10 cellular contexts compared by ENCODE assay signal in the genomic region with DNA sequence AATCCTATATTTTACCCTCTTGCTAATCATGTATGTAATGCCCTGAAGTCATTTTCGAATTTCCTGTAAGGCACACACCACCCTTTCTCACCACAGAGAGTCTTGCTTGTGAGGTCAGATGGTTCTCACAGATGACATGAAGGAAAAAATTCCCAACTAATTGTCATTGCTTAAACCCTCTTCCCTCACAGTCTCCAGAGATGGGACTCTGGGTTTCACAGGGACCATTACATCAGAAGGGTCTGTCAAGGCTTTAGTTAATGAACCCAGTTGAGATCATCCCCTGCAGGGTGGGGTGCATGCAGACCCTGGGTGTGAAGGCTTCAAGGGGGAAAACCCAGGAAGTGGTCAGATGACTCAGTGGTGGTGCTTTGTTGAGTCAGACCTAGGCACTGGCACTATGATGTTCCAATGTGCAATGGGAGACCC.
DNase-seq lines count a peak whose midpoint lies in the region; ATAC-seq, FAIRE-seq and TF ChIP-seq lines count a peak whose summit lies in the region.
"Had no signal": no experiment of that assay in that cellular context is flagged by ENCODE, and none has a peak within 500 bp of the region (broad histone marks: within the 10 kb centered on the region; RNA-seq: fewer than 3 reads in every experiment).

No MANE protein-coding gene starts in this region.

- no peaks in the 10 kb centered on the region for H4K20me1 ChIP-seq in GM12878 (ENCODE audit: control insufficient read depth, insufficient read depth)

- H3K36me3 Mint-ChIP-seq in MCF 10A (ENCODE audit: insufficient read depth, unreplicated experiment) = no peaks in the 10 kb centered on the region
- peaks cover 2% of the 10 kb centered on the region for H3K36me3 Mint-ChIP-seq in mesothelial cell of epicardium

- DNase-seq in MCF 10A (ENCODE audit: unreplicated experiment) (peak; percentile 43), breast epithelium (ENCODE audit: low spot score in 2 of 2) (no peak), GM12878 (ENCODE audit: low read depth, low spot score) (no peak), mesothelial cell of epicardium (ENCODE audit: low spot score in 2 of 2, unreplicated experiment in 2 of 2) (no peak), KG1 (lab: John Stamatoyannopoulos, UW) (no peak)
- peak; percentile 0 to 2 for DNase-seq in stimulated activated CD8-positive, alpha-beta memory T cell treated with anti-CD3 and anti-CD28 coated beads, Interleukin-4, amount 100 ng/mL, for 1 hour (ENCODE audit: low read depth in 2 of 2, low spot score in 1 of 2)

- no peak overlapping the region for H3K27ac Mint-ChIP-seq in MCF 10A (ENCODE audit: low read depth, unreplicated experiment)
- H3K27ac Mint-ChIP-seq in mesothelial cell of epicardium = no peak overlapping the region

- no peak overlapping the region for H3K27ac ChIP-seq in breast epithelium
- no peak overlapping the region for H3K27ac ChIP-seq in GM12878 (ENCODE audit: control insufficient read depth, insufficient read depth)
- H3K27ac ChIP-seq: thoracic aorta had no signal

- H3K36me3 ChIP-seq in breast epithelium (no peaks in the 10 kb centered on the region), GM12878 (ENCODE audit: control insufficient read depth in 2 of 2, insufficient read depth in 2 of 2, low read length in 1 of 2) (no peaks in the 10 kb centered on the region)
- H3K36me3 ChIP-seq: thoracic aorta had no signal

- BruUV-seq in MCF 10A (replicated peaks; lab: Mats Ljungman, UMichigan) (no TSS peak), GM12878 (replicated peaks; lab: Mats Ljungman, UMichigan) (no TSS peak)

- TF ChIP-seq POLR2A in breast epithelium (IDR thresholded peaks at IDR 0.05) (no peak), GM12878 (IDR thresholded peaks at IDR 0.05; ENCODE audit: low read depth, low read length) (no peak)

- peak; percentile 72 for ATAC-seq in HG03469 (IDR thresholded peaks at IDR 0.05; ENCODE audit: unreplicated experiment)
- ATAC-seq in GM12878 = peak; percentile 93
- no peak for ATAC-seq in GM19324 (IDR thresholded peaks at IDR 0.05; ENCODE audit: low FRiP score, unreplicated experiment)

- peak; percentile 41 for FAIRE-seq in GM12878 (lab: Jason Lieb, UNC)
- FAIRE-seq: G401.6 had no signal

- H3K4me1 Mint-ChIP-seq in MCF 10A (ENCODE audit: insufficient read depth, unreplicated experiment) (peaks cover 14% of the 10 kb centered on the region), mesothelial cell of epicardium (peaks cover 3% of the 10 kb centered on the region)

- H3K9me3 ChIP-seq in breast epithelium (no peaks in the 10 kb centered on the region), GM12878 (replicated peaks; ENCODE audit: control insufficient read depth, insufficient read depth, low read length) (peaks cover 3% of the 10 kb centered on the region; the same call in 2 of the 3 replicates)
- H3K9me3 ChIP-seq: thoracic aorta had no signal

- H3K4me1 ChIP-seq in breast epithelium = no peaks in the 10 kb centered on the region
- H3K4me1 ChIP-seq in GM12878 (ENCODE audit: control insufficient read depth, insufficient read depth, low read length) = peaks cover 11% of the 10 kb centered on the region

- H3K27me3 Mint-ChIP-seq in MCF 10A (ENCODE audit: insufficient read depth, unreplicated experiment) (no peaks in the 10 kb centered on the region), mesothelial cell of epicardium (ENCODE audit: low read depth) (no peaks in the 10 kb centered on the region)

- TF ChIP-seq EP300 in GM12878 (IDR thresholded peaks at IDR 0.05; ENCODE audit: borderline replicate concordance in 1 of 2, control insufficient read depth in 1 of 2, low read depth in 2 of 2, low read length in 2 of 2) = no peak

- no peak overlapping the region for H2AFZ ChIP-seq in GM12878 (ENCODE audit: control insufficient read depth, low read depth, low read length)

- in situ Hi-C loops in GM12878 (cut with MboI) = no loop called here

- intact Hi-C loops in MCF 10A (cut with micrococcal nuclease) (no loop called here), breast epithelium (cut with DNase I; ENCODE audit: low total_unique reads) (no loop called here), GM12878 (cut with micrococcal nuclease; ENCODE audit: unreplicated experiment) (loop anchor here (5.0 kb wide), 1 partner anchor 612 kb away; no protein-coding TSS in a partner anchor)

- H3K4me3 ChIP-seq in breast epithelium = no peak overlapping the region
- no peak overlapping the region for H3K4me3 ChIP-seq in GM12878
- H3K4me3 ChIP-seq: thoracic aorta had no signal

- no peaks in the 10 kb centered on the region for H3K79me2 ChIP-seq in GM12878 (ENCODE audit: control insufficient read depth, insufficient read depth, low read length)

- SMC1A ChIA-PET in GM12878 (lab: Charles Lee; ENCODE audit: uncharacterized antibody, unreplicated experiment) = interaction anchor here (0.8 kb wide), 1 partner anchor 19 kb away, joined by 3 read pairs; no protein-coding TSS in a partner anchor

- no peak overlapping the region for H3K9ac ChIP-seq in GM12878 (ENCODE audit: control insufficient read depth, insufficient read depth, low read length)

- H3K27me3 ChIP-seq in breast epithelium (no peaks in the 10 kb centered on the region), GM12878 (replicated peaks in 1 of 2; ENCODE audit: control insufficient read depth in 2 of 2, insufficient read depth in 2 of 2, low read length in 1 of 2) (no peaks in the 10 kb centered on the region)

- RAD21 ChIA-PET in GM12878 (lab: Charles Lee; ENCODE audit: unreplicated experiment) = no interaction called here

- TF ChIP-seq RAD21 in GM12878 (IDR thresholded peaks at IDR 0.05; ENCODE audit: insufficient read depth, low read depth, low read length) = no peak

- CTCF ChIA-PET in MCF 10A (lab: Yijun Ruan, JAX) = interaction anchor here (0.6 kb wide), 1 partner anchor 487 kb away, joined by 3 read pairs; no protein-coding TSS in a partner anchor
- CTCF ChIA-PET in GM12878 (lab: Yijun Ruan, JAX) = no interaction called here

- no peak overlapping the region for H3K4me3 Mint-ChIP-seq in MCF 10A (ENCODE audit: unreplicated experiment)
- no peak overlapping the region for H3K4me3 Mint-ChIP-seq in mesothelial cell of epicardium

- no peak overlapping the region for H3K4me2 ChIP-seq in GM12878 (ENCODE audit: control insufficient read depth, insufficient read depth)

- no peak for TF ChIP-seq CTCF in MCF 10A (IDR thresholded peaks at IDR 0.05; ENCODE audit: unreplicated experiment)
- no peak for TF ChIP-seq CTCF in breast epithelium (IDR thresholded peaks at IDR 0.05)
- no peak for TF ChIP-seq CTCF in GM12878 (IDR thresholded peaks at IDR 0.05 in 2 of 3, conservative IDR thresholded peaks at IDR 0.05 in 1 of 3; ENCODE audit: control insufficient read depth in 2 of 3, extremely low read depth in 1 of 3, insufficient read depth in 1 of 3, low read depth in 3 of 3, low read length in 3 of 3)
- TF ChIP-seq CTCF in mesothelial cell of epicardium (IDR thresholded peaks at IDR 0.05; ENCODE audit: unreplicated experiment) = no peak

- POLR2A ChIA-PET in MCF 10A (lab: Yijun Ruan, JAX) = no interaction called here
- POLR2A ChIA-PET in GM12878 (lab: Charles Lee) = no interaction called here

- WGBS in GM12878 (ENCODE audit: insufficient coverage, insufficient replicate concordance, low lambda C conversion rate, missing lambda C conversion rate) = 0% methylated on average over 1 of the region's 1 CpG

- H3K9me3 Mint-ChIP-seq in MCF 10A (ENCODE audit: unreplicated experiment) = peaks cover 13% of the 10 kb centered on the region
- peaks cover 21% of the 10 kb centered on the region for H3K9me3 Mint-ChIP-seq in mesothelial cell of epicardium

TF ChIP-seq in GM12878, 131 proteins besides CTCF, POLR2A, EP300 and RAD21 (continues in another document):
- TF ChIP-seq MTA3 (IDR thresholded peaks at IDR 0.05; ENCODE audit: borderline replicate concordance, low read length) (0 out of 2 replicates have a peak, but pooled peaks have one; percentile 65), JUNB (IDR thresholded peaks at IDR 0.05) (peak; percentile 95), BCL3 (IDR thresholded peaks at IDR 0.05; ENCODE audit: borderline replicate concordance, insufficient read depth, low read depth, low read length, poor library complexity, severe bottlenecking) (peak; percentile 99), EED (IDR thresholded peaks at IDR 0.05; ENCODE audit: low read depth) (peak; percentile 95), IRF4 (IDR thresholded peaks at IDR 0.05; ENCODE audit: low read depth, low read length) (peak; percentile 64), ZNF384 (IDR thresholded peaks at IDR 0.05; ENCODE audit: borderline replicate concordance, low read depth, low read length) (no peak), SRF (IDR thresholded peaks at IDR 0.05; ENCODE audit: low read depth in 2 of 2, low read length in 2 of 2) (no peak), RUNX3 (IDR thresholded peaks at IDR 0.05; ENCODE audit: low read length) (peak; percentile 93), CEBPB (IDR thresholded peaks at IDR 0.05; ENCODE audit: borderline replicate concordance in 1 of 2, low read depth in 2 of 2, low read length in 2 of 2) (peak in 1 of 2 experiments; percentile 52; a peak in 1 of 4 replicates), ZBED1 (IDR thresholded peaks at IDR 0.05; ENCODE audit: borderline replicate concordance) (peak; percentile 64; the same call in 1 of the 2 replicates), PAX5 (IDR thresholded peaks at IDR 0.05; ENCODE audit: borderline replicate concordance, low read depth, low read length) (no peak)
- TF ChIP-seq, protein P1, sequence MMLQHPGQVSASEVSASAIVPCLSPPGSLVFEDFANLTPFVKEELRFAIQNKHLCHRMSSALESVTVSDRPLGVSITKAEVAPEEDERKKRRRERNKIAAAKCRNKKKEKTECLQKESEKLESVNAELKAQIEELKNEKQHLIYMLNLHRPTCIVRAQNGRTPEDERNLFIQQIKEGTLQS (IDR thresholded peaks at IDR 0.05; ENCODE audit: borderline replicate concordance, extremely low read depth, low read depth, low read length) = no peak

Comparison
In these comparisons a context has a peak if more than half of its experiments do, and no peak if none do; other contexts are left out.
1. DNase-seq: peak in MCF 10A (single experiment) and stimulated activated CD8-positive, alpha-beta memory T cell treated with anti-CD3 and anti-CD28 coated beads, Interleukin-4, amount 100 ng/mL, for 1 hour (2 of 2); none in breast epithelium (0 of 2), GM12878 (single experiment), mesothelial cell of epicardium (0 of 2) and KG1 (single experiment).